ENCODE assay signal across 9 cellular contexts in the genomic region with DNA sequence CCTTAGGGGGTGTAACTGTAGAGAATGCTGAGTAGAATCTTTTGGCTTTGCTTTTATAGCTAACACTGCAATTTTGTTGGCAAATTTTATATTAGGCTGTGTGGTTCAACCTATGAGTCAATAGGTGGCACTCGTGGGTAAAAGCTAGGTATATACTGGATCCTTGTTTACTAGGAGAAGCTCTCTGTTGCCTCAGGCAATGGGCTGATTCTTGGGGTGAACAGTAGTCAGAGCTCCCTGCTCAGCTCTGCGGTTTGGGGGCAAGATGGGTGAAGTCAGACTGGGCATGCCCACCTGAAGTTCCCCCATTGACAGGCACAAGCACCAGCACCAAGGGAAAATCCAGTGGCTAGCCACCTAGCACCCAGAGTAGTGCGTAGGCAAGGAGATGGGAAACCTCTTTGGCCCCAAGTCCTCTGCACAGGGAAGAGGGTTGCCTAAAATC.
A peak's percentile ranks its signal among the peaks of the same experiment; 100 is the strongest.
DNase-seq lines count a peak whose midpoint lies in the region; ATAC-seq and TF ChIP-seq lines count a peak whose summit lies in the region.
"Had no signal": no experiment of that assay in that cellular context is flagged by ENCODE, and none has a peak within 500 bp of the region (broad histone marks: within the 10 kb centered on the region; RNA-seq: fewer than 3 reads in every experiment).

No MANE protein-coding gene starts in this region.

- no peaks in the 10 kb centered on the region for H3K36me3 Mint-ChIP-seq in neural crest cell (ENCODE audit: low read depth)

- H3K27ac ChIP-seq in gastrocnemius medialis: no peak overlapping the region

- H3K9me3 Mint-ChIP-seq in neural crest cell: no peaks in the 10 kb centered on the region

- intact Hi-C loops in gastrocnemius medialis (cut with DNase I; ENCODE audit: low total_unique reads): no loop called here

- no peaks in the 10 kb centered on the region for H3K4me1 ChIP-seq in gastrocnemius medialis

- no peaks in the 10 kb centered on the region for H3K27me3 ChIP-seq in gastrocnemius medialis

- no peaks in the 10 kb centered on the region for H3K36me3 ChIP-seq in gastrocnemius medialis

- H3K4me3 ChIP-seq in gastrocnemius medialis: no peak overlapping the region

- no peak overlapping the region for H3K4me3 Mint-ChIP-seq in neural crest cell

- H3K27ac Mint-ChIP-seq in neural crest cell (ENCODE audit: unreplicated experiment): no peak overlapping the region

- DNase-seq in SK-N-DZ (ENCODE audit: low spot score) (peak; percentile 62), neural crest cell (ENCODE audit: low read depth, low spot score) (peak; percentile 2), cerebellum (ENCODE audit: low spot score) (no peak), gastrocnemius medialis (no peak)
- no peak for DNase-seq in activated CD4-positive, alpha-beta T cell treated with anti-CD3 and anti-CD28 coated beads for 4 hours
- DNase-seq: stimulated activated CD4-positive, alpha-beta T cell treated with anti-CD3 and anti-CD28 coated beads, Interleukin-1b, Interleukin-23, amount 100 ng/mL, for 48 hours had no signal

- TF ChIP-seq POLR2A in gastrocnemius medialis (IDR thresholded peaks at IDR 0.05): no peak

- ATAC-seq in GM19328 (IDR thresholded peaks at IDR 0.05; ENCODE audit: unreplicated experiment) (peak; percentile 65), HG03432 (IDR thresholded peaks at IDR 0.05; ENCODE audit: unreplicated experiment) (peak; percentile 78), HG02970 (IDR thresholded peaks at IDR 0.05; ENCODE audit: low FRiP score, unreplicated experiment) (no peak), gastrocnemius medialis (no peak)

- no peaks in the 10 kb centered on the region for H3K9me3 ChIP-seq in gastrocnemius medialis

- no peaks in the 10 kb centered on the region for H3K4me1 Mint-ChIP-seq in neural crest cell

- in situ Hi-C loops in gastrocnemius medialis (cut with MboI; ENCODE audit: low sequenced_read_pairs in 4 of 4): loop anchor here in 1 of 4 donors (10.0 kb wide), 1 partner anchor 60 kb away; no protein-coding TSS in a partner anchor

- TF ChIP-seq CTCF in neural crest cell (conservative IDR thresholded peaks at IDR 0.05): peak; percentile 63
- no peak for TF ChIP-seq CTCF in gastrocnemius medialis (IDR thresholded peaks at IDR 0.05 in 4 of 5, conservative IDR thresholded peaks at IDR 0.05 in 1 of 5)

- peaks cover 10% of the 10 kb centered on the region for H3K27me3 Mint-ChIP-seq in neural crest cell (ENCODE audit: low read depth)

Comparison
In these comparisons a context has a peak if more than half of its experiments do, and no peak if none do; other contexts are left out.
1. ATAC-seq: peak in GM19328 (single experiment) and HG03432 (single experiment); none in HG02970 (single experiment) and gastrocnemius medialis (0 of 2).
2. DNase-seq: peak in SK-N-DZ (single experiment) and neural crest cell (single experiment); none in cerebellum (single experiment), gastrocnemius medialis (0 of 2) and activated CD4-positive, alpha-beta T cell treated with anti-CD3 and anti-CD28 coated beads for 4 hours (0 of 2).